Comparison of ENCODE assay signal across 10 cellular contexts in the genomic region with DNA sequence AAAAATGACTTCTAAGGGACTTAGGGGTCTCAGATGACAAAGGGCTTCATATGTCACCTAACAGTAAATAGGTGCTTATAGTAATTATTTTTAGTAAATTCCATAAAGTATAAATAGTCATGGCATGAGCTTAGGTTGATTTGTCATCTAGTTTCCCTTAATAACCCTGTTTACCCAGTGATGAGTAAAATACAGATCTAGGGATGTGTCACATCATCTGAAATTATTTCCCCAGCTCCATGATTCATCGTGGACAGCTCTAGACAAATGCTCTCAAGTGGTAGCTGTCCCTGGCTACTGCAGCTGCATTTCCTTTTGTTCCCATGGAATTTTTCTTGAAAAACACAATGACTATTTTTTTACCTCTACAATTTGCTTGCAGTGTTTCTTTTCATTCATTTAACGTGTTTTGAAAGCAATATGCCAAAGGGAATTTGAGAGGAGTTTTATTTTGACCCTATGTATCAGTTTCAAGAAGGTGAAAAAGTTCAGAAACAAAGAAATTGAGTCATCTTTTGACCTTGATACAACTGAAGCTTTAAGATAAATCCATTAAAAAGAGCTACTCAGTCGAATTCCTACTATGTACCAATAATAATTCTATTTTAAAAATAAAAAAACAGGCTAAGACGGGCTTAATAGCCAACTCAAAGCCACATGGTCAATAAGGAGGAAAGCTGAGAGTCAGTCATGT.
DNase-seq lines count a peak whose midpoint lies in the region; ATAC-seq and TF ChIP-seq lines count a peak whose summit lies in the region.
"Had no signal": no experiment of that assay in that cellular context is flagged by ENCODE, and none has a peak within 500 bp of the region (broad histone marks: within the 10 kb centered on the region; RNA-seq: fewer than 3 reads in every experiment).

No MANE protein-coding gene starts in this region.

- H3K9me3 ChIP-seq in IMR-90 (ENCODE audit: control insufficient read depth, insufficient read depth, low read length), result no peaks in the 10 kb centered on the region

- dilution Hi-C loops in IMR-90 (cut with HindIII; ENCODE audit: low sequenced_read_pairs, unreplicated experiment), result no loop called here

- no peak overlapping the region for H3K4me2 ChIP-seq in IMR-90 (ENCODE audit: low read depth, low read length)

- H2BK15ac ChIP-seq in IMR-90 (ENCODE audit: low read depth, low read length), result no peak overlapping the region

- no peak overlapping the region for H4K8ac ChIP-seq in IMR-90 (ENCODE audit: low read depth in 2 of 2, low read length in 2 of 2)

- no peak overlapping the region for H2BK5ac ChIP-seq in IMR-90 (ENCODE audit: low read depth, low read length, poor library complexity, severe bottlenecking)

- H3K27ac ChIP-seq in IMR-90 (ENCODE audit: insufficient read depth, low read length) (no peak overlapping the region), foreskin keratinocyte (peak overlapping the region; percentile 48)

- POLR2A ChIA-PET in GM10248 (lab: Yijun Ruan, JAX) (no interaction called here), IMR-90 (lab: Charles Lee; ENCODE audit: unreplicated experiment) (no interaction called here)

- H2AK5ac ChIP-seq in IMR-90 (ENCODE audit: low read depth, low read length), result no peak overlapping the region

- DNase-seq in GM10248 (ENCODE audit: extremely low spot score), result peak; percentile 20
- DNase-seq in IMR-90, result peak; percentile 8
- DNase-seq in foreskin keratinocyte, result peak; percentile 90 to 94
- no peak for DNase-seq in activated CD8-positive, alpha-beta memory T cell treated with anti-CD3 and anti-CD28 coated beads for 24 hours
- DNase-seq in head of caudate nucleus, result no peak
- DNase-seq in activated T-cell treated with anti-CD3 and anti-CD28 coated beads for 4 hours, result no peak
- DNase-seq in NK-92 (lab: John Stamatoyannopoulos, UW; ENCODE audit: unreplicated experiment), result no peak
- DNase-seq: activated CD4-positive, alpha-beta T cell treated with anti-CD3 and anti-CD28 coated beads for 4 hours; midbrain had no signal

- no peak overlapping the region for H3K56ac ChIP-seq in IMR-90 (ENCODE audit: extremely low read depth, insufficient read depth, low read length)

- H4K91ac ChIP-seq in IMR-90 (ENCODE audit: insufficient read depth, low read depth, low read length), result no peak overlapping the region

- H3K23ac ChIP-seq in IMR-90 (ENCODE audit: low read depth, low read length), result no peak overlapping the region

- H2BK20ac ChIP-seq in IMR-90 (ENCODE audit: low read depth, low read length), result no peak overlapping the region

- no peak overlapping the region for H3K18ac ChIP-seq in IMR-90 (ENCODE audit: low read depth, low read length)

- in situ Hi-C loops in IMR-90 (cut with MboI; ENCODE audit: low sequenced_read_pairs), result no loop called here

- TF ChIP-seq RAD21 in IMR-90 (IDR thresholded peaks at IDR 0.05; ENCODE audit: low read length), result no peak

- no peak overlapping the region for H3K14ac ChIP-seq in IMR-90 (replicated peaks; ENCODE audit: low read depth, low read length)

- no peak overlapping the region for H2AK9ac ChIP-seq in IMR-90 (replicated peaks; ENCODE audit: low read depth, low read length, poor library complexity)

- CTCF ChIA-PET in GM10248 (lab: Yijun Ruan, JAX), result interaction anchor here (1.3 to 1.4 kb wide), 3 partner anchors 9 to 342 kb away, joined by 3 to 6 read pairs (median 4); no protein-coding TSS in a partner anchor
- CTCF ChIA-PET in IMR-90 (lab: Yijun Ruan, JAX), result interaction anchor here (0.7 kb wide), 1 partner anchor 75 kb away, joined by 3 read pairs; no protein-coding TSS in a partner anchor

- H3K27me3 ChIP-seq in IMR-90 (ENCODE audit: control insufficient read depth, insufficient read depth, low read length), result no peaks in the 10 kb centered on the region
- no peaks in the 10 kb centered on the region for H3K27me3 ChIP-seq in foreskin keratinocyte

- no peak overlapping the region for H4K5ac ChIP-seq in IMR-90 (ENCODE audit: low read depth, low read length)

- H2AFZ ChIP-seq in IMR-90 (replicated peaks; ENCODE audit: low read length, poor library complexity), result no peak overlapping the region

- TF ChIP-seq CTCF in GM10248 (IDR thresholded peaks at IDR 0.05; ENCODE audit: control extremely low read depth, extremely low read depth, low read depth, missing control alignments) (no peak), IMR-90 (conservative IDR thresholded peaks at IDR 0.05; ENCODE audit: low read depth, low read length) (no peak), foreskin keratinocyte (conservative IDR thresholded peaks at IDR 0.05) (no peak)

- TF ChIP-seq POLR2A in IMR-90 (IDR thresholded peaks at IDR 0.05; ENCODE audit: low read depth, low read length), result no peak

- no peaks in the 10 kb centered on the region for H3K9me1 ChIP-seq in IMR-90 (ENCODE audit: insufficient read depth, low read length)

- H2BK120ac ChIP-seq in IMR-90 (ENCODE audit: low read depth, low read length), result no peak overlapping the region

- ATAC-seq in GM21717 (IDR thresholded peaks at IDR 0.05; ENCODE audit: unreplicated experiment) (peak; percentile 89), IMR-90 (ENCODE audit: low read depth) (no peak), foreskin keratinocyte (peak; percentile 100)

- WGBS in IMR-90 (ENCODE audit: extremely low coverage in 2 of 2, insufficient read length in 1 of 2), 2 experiments, result no CpG with 5 or more reads among the region's 4 CpGs

- no peaks in the 10 kb centered on the region for H3K79me1 ChIP-seq in IMR-90 (ENCODE audit: low read depth in 1 of 2, low read length in 2 of 2)

- intact Hi-C loops in IMR-90 (cut with micrococcal nuclease), result no loop called here
- intact Hi-C loops in head of caudate nucleus (cut with DNase I), result no loop called here

- H3K4ac ChIP-seq in IMR-90 (ENCODE audit: low read depth, low read length), result no peak overlapping the region

- no peaks in the 10 kb centered on the region for H3K4me1 ChIP-seq in IMR-90 (ENCODE audit: control insufficient read depth, insufficient read depth, low read length)
- peaks cover 10% of the 10 kb centered on the region for H3K4me1 ChIP-seq in foreskin keratinocyte

- H4K20me1 ChIP-seq in IMR-90 (ENCODE audit: insufficient read depth, low read length), result no peaks in the 10 kb centered on the region

- no TSS peak for BruUV-seq in IMR-90 (replicated peaks; lab: Mats Ljungman, UMichigan)

- H3K9ac ChIP-seq in IMR-90 (ENCODE audit: low read depth, low read length), result no peak overlapping the region

- H3K4me3 ChIP-seq in IMR-90 (ENCODE audit: insufficient read depth, low read depth, low read length), result no peak overlapping the region

- H3K36me3 ChIP-seq in IMR-90 (ENCODE audit: control insufficient read depth, insufficient read depth, low read length), result no peaks in the 10 kb centered on the region

TF ChIP-seq in IMR-90, 13 proteins besides CTCF, POLR2A, EP300 and RAD21:
- TF ChIP-seq SMC3 (IDR thresholded peaks at IDR 0.05; ENCODE audit: low read depth, low read length), result no peak
- no peak for TF ChIP-seq MXI1 (IDR thresholded peaks at IDR 0.05; ENCODE audit: borderline replicate concordance, low read depth, low read length)
- TF ChIP-seq FOS (IDR thresholded peaks at IDR 0.05; ENCODE audit: low read depth, low read length), result no peak
- no peak for TF ChIP-seq BHLHE40 (IDR thresholded peaks at IDR 0.05; ENCODE audit: low read depth, low read length)
- no peak for TF ChIP-seq CHD1 (IDR thresholded peaks at IDR 0.05; ENCODE audit: low read depth, low read length)
- TF ChIP-seq, protein P1, sequence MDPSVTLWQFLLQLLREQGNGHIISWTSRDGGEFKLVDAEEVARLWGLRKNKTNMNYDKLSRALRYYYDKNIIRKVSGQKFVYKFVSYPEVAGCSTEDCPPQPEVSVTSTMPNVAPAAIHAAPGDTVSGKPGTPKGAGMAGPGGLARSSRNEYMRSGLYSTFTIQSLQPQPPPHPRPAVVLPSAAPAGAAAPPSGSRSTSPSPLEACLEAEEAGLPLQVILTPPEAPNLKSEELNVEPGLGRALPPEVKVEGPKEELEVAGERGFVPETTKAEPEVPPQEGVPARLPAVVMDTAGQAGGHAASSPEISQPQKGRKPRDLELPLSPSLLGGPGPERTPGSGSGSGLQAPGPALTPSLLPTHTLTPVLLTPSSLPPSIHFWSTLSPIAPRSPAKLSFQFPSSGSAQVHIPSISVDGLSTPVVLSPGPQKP (IDR thresholded peaks at IDR 0.05; ENCODE audit: borderline replicate concordance, low read depth, low read length), result no peak
- no peak for TF ChIP-seq RFX5 (IDR thresholded peaks at IDR 0.05; ENCODE audit: low read depth, low read length)
- TF ChIP-seq RCOR1 (IDR thresholded peaks at IDR 0.05; ENCODE audit: insufficient replicate concordance, low read length), result no peak
- no peak for TF ChIP-seq MAFK (IDR thresholded peaks at IDR 0.05; ENCODE audit: low read depth, low read length)
- TF ChIP-seq NFE2L2 (IDR thresholded peaks at IDR 0.05; ENCODE audit: low read depth, low read length), result no peak
- TF ChIP-seq CEBPB (IDR thresholded peaks at IDR 0.05; ENCODE audit: low read depth, low read length), result no peak
- TF ChIP-seq, protein P2, sequence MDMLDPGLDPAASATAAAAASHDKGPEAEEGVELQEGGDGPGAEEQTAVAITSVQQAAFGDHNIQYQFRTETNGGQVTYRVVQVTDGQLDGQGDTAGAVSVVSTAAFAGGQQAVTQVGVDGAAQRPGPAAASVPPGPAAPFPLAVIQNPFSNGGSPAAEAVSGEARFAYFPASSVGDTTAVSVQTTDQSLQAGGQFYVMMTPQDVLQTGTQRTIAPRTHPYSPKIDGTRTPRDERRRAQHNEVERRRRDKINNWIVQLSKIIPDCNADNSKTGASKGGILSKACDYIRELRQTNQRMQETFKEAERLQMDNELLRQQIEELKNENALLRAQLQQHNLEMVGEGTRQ (IDR thresholded peaks at IDR 0.05; ENCODE audit: low read depth, low read length), result no peak
- TF ChIP-seq MAZ (IDR thresholded peaks at IDR 0.05; ENCODE audit: borderline replicate concordance, low read depth, low read length), result no peak

Comparison
In these comparisons a context has a peak if more than half of its experiments do, and no peak if none do; other contexts are left out.
1. DNase-seq: peak in GM10248 (single experiment), IMR-90 (single experiment) and foreskin keratinocyte (2 of 2); none in activated CD8-positive, alpha-beta memory T cell treated with anti-CD3 and anti-CD28 coated beads for 24 hours (single experiment), head of caudate nucleus (0 of 42), activated T-cell treated with anti-CD3 and anti-CD28 coated beads for 4 hours (single experiment) and NK-92 (single experiment).